ENCODE assay signal across 16 cellular contexts in the genomic region with DNA sequence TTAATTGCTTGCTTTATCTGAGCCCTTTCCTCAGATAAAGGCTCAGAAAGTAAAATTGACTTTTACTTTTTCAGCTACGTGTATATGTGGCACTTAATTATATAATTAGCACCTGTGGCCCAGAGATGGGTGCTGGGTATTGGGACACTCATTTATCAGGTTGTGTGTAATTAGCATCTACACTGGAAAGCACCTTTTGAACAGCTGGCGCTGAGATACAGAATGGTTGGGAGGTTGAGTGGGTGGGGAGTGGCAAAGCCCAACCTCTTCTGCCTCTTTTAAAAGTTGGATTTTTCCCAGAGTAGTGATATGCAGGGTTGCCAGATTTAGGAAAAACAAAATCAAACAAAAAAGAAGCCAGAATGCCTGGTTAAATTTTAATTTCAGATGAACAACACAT. TPM values are rescaled to one million over a fixed set of nuclear protein-coding genes. Genes with fewer than 3 reads are reported as not detected.
DNase-seq lines count a peak whose midpoint lies in the region; ATAC-seq and TF ChIP-seq lines count a peak whose summit lies in the region.
"Had no signal": no experiment of that assay in that cellular context is flagged by ENCODE, and none has a peak within 500 bp of the region (broad histone marks: within the 10 kb centered on the region; RNA-seq: fewer than 3 reads in every experiment).

No MANE protein-coding gene starts in this region.

- DNase-seq in left lobe of liver (ENCODE audit: low spot score) (no peak), adrenal gland (no peak), pons (ENCODE audit: low spot score) (no peak), anterior cingulate cortex (lab: John Stamatoyannopoulos, UW) (no peak), iPS-NIHi11 (ENCODE audit: low spot score) (no peak)
- DNase-seq: activated B cell treated with CpG ODN at 0.5 μM for 24 hours; activated CD8-positive, alpha-beta T cell treated with anti-CD3 and anti-CD28 coated beads for 36 hours; activated naive CD8-positive, alpha-beta T cell treated with anti-CD3 and anti-CD28 coated beads for 36 hours; activated T-cell treated with anti-CD3 and anti-CD28 coated beads, Interleukin-2, amount 50 U/mL, for 48 hours; H9; lower lobe of right lung; NCI-H1694; T-helper 2 cell had no signal

- no peaks in the 10 kb centered on the region for H3K27me3 ChIP-seq in adrenal gland

- H3K36me3 ChIP-seq in adrenal gland (replicated peaks in 1 of 2), result no peaks in the 10 kb centered on the region
- H3K36me3 ChIP-seq: lower lobe of right lung had no signal

- no peak for TF ChIP-seq POLR2A in adrenal gland (IDR thresholded peaks at IDR 0.05)

- no peak overlapping the region for H3K4me3 ChIP-seq in adrenal gland
- H3K4me3 ChIP-seq: lower lobe of right lung had no signal

- no peaks in the 10 kb centered on the region for H3K9me3 ChIP-seq in adrenal gland (replicated peaks in 1 of 3)
- H3K9me3 ChIP-seq: lower lobe of right lung had no signal

- no peak for TF ChIP-seq CTCF in adrenal gland (IDR thresholded peaks at IDR 0.05)

- ATAC-seq in GM18517 (IDR thresholded peaks at IDR 0.05; ENCODE audit: unreplicated experiment) (peak; percentile 76), GM19463 (IDR thresholded peaks at IDR 0.05; ENCODE audit: unreplicated experiment) (peak; percentile 94), HG03342 (IDR thresholded peaks at IDR 0.05; ENCODE audit: unreplicated experiment) (peak; percentile 74), left lobe of liver (peak; percentile 87)
- ATAC-seq: activated CD8-positive, alpha-beta T cell treated with anti-CD3 and anti-CD28 coated beads for 36 hours had no signal

- intact Hi-C loops in adrenal gland (cut with DNase I), result no loop called here

- H3K27ac ChIP-seq in adrenal gland, result no peak overlapping the region
- H3K27ac ChIP-seq: lower lobe of right lung had no signal

- WGBS in adrenal gland, 4 donors, result 77 to 90% (median 81%) methylated on average over 2 of the region's 2 CpGs

- peaks cover 30 to 78% of the 10 kb centered on the region in 2 donors for H3K4me1 ChIP-seq in adrenal gland (replicated peaks in 1 of 2)

RNA-seq across cellular contexts. Expression of a gene that starts 23.9 kb away (rescaled TPM):
- total RNA-seq in left lobe of liver, result 108 TPM
- 100 to 1,000 TPM; 455 to 653 (median 569) TPM for total RNA-seq in adrenal gland
- 100 to 1,000 TPM in 2 of 3 donors, 10 to 100 TPM in 1; 72.9 to 318 (median 134) TPM for polyA plus RNA-seq in adrenal gland
